In the genomic region with DNA sequence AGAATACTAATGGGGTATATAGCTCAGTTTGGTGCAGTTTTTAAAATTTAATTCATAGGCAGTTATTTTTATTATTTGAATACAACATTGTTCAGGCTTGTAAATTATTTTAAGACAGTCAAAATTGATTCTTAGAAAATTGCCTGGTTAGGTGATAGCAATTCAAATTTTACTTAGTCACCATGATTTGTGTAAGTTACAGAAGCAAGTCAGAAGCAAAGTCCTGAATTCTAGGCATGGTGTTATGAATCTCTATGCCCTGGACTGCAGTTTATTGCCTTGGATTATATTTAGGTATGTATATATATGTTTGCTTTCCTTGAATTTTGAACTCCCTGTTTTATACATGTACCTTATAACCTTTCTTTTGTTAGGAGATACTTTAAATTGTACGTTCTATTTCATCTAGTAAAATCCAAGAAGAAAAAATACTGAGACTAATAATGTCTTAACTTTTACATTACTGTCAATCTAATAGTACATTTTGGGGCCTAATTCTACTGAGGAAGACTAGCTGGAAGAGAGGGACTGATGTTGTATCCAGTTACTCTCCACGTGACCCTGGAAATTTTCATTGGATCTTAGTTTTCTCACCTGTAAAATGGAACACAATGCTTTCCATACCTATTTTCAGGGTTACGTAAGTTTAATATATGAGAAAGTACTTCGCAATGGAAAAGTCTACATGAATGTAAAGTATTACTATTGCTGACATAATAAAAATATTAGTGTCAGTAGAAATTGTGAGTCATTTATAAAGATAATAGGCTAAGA, we compare ENCODE assay signal across 22 cellular contexts.
"Had no signal": no experiment of that assay in that cellular context is flagged by ENCODE, and none has a peak within 500 bp of the region (broad histone marks: within the 10 kb centered on the region; RNA-seq: fewer than 3 reads in every experiment).

No MANE protein-coding gene starts in this region.

- H3K4me3 ChIP-seq: esophagus muscularis mucosa, gastrocnemius medialis, heart right ventricle, left ventricle myocardium inferior, lower lobe of right lung, right atrium auricular region, suprapubic skin, thyroid gland, uterus had no signal

- H3K27ac ChIP-seq: esophagus muscularis mucosa, gastrocnemius medialis, heart right ventricle, left ventricle myocardium inferior, lower lobe of right lung, right atrium auricular region, suprapubic skin, thyroid gland, uterus had no signal

- H3K36me3 ChIP-seq: esophagus muscularis mucosa, gastrocnemius medialis, heart right ventricle, left ventricle myocardium inferior, lower lobe of right lung, right atrium auricular region, suprapubic skin, thyroid gland, uterus had no signal

- H3K4me3 Mint-ChIP-seq: memory B cell; mesothelial cell of epicardium; nephron progenitor cell; stimulated activated effector memory CD8-positive, alpha-beta T cell treated with anti-CD3 and anti-CD28 coated beads, Interleukin-12 subunit alpha, Interleukin-12 subunit beta, amount 100 ng/mL, for 72 hours; type B pancreatic cell had no signal

- H3K4me1 ChIP-seq: lower lobe of right lung, uterus had no signal

- ATAC-seq: gastrocnemius medialis; heart right ventricle; lower lobe of right lung; stimulated activated effector memory CD8-positive, alpha-beta T cell treated with anti-CD3 and anti-CD28 coated beads, Interleukin-12 subunit alpha, Interleukin-12 subunit beta, amount 100 ng/mL, for 72 hours; stimulated activated naive CD8-positive, alpha-beta T cell treated with anti-CD3 and anti-CD28 coated beads, Interleukin-15, Interleukin-2, amounts not matched to agents 100 U/mL and 50 U/mL, for 24 hours had no signal

- H3K9me3 Mint-ChIP-seq: memory B cell; stimulated activated effector memory CD8-positive, alpha-beta T cell treated with anti-CD3 and anti-CD28 coated beads, Interleukin-12 subunit alpha, Interleukin-12 subunit beta, amount 100 ng/mL, for 72 hours had no signal

- H3K27ac Mint-ChIP-seq: memory B cell; mesothelial cell of epicardium; stimulated activated effector memory CD8-positive, alpha-beta T cell treated with anti-CD3 and anti-CD28 coated beads, Interleukin-12 subunit alpha, Interleukin-12 subunit beta, amount 100 ng/mL, for 72 hours; type B pancreatic cell had no signal

- H3K27me3 ChIP-seq: esophagus muscularis mucosa, gastrocnemius medialis, heart right ventricle, right atrium auricular region, suprapubic skin, thyroid gland, uterus had no signal

- H3K9me3 ChIP-seq: esophagus muscularis mucosa, gastrocnemius medialis, heart right ventricle, left ventricle myocardium inferior, lower lobe of right lung, right atrium auricular region, suprapubic skin, thyroid gland, uterus had no signal

- H3K36me3 Mint-ChIP-seq: stimulated activated effector memory CD8-positive, alpha-beta T cell treated with anti-CD3 and anti-CD28 coated beads, Interleukin-12 subunit alpha, Interleukin-12 subunit beta, amount 100 ng/mL, for 72 hours had no signal

- H3K27me3 Mint-ChIP-seq: memory B cell, type B pancreatic cell had no signal

- FAIRE-seq: endometrium, small intestine had no signal

- DNase-seq: effector memory CD4-positive, alpha-beta T cell; gastrocnemius medialis; heart right ventricle; hypothalamus; islet precursor cell; left ventricle myocardium inferior; lower lobe of right lung; nephron progenitor cell; posterior cingulate gyrus; small intestine; stimulated activated CD4-positive, alpha-beta T cell treated with anti-CD3 and anti-CD28 coated beads, Interleukin-12 subunit alpha, Interleukin-12 subunit beta, amount 100 ng/mL, for 4 hours; stimulated activated naive CD8-positive, alpha-beta T cell treated with anti-CD3 and anti-CD28 coated beads, Interleukin-15, Interleukin-2, amounts not matched to agents 100 U/mL and 50 U/mL, for 24 hours; thyroid gland; uterus had no signal
